In the genomic region with DNA sequence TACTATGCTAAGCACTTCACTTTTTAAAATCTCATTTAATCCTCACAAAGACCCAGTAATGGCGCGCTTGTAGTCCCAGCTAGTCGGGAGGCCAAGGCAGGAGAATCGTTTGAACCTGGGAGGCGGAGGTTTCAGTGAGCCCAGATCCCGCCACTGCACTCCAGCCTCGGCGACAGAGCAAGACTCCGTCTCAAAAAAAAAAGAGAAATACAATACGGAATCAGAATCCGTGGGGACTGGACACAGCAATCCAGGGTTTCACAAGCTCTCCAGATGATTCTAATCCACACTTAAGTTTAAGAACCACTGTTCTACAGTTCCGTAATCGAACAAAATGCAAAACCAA, we compare ENCODE assay signal across 8 cellular contexts. TPM values are rescaled to one million over a fixed set of nuclear protein-coding genes. Genes with fewer than 3 reads are reported as not detected.
DNase-seq lines count a peak whose midpoint lies in the region; ATAC-seq, FAIRE-seq and TF ChIP-seq lines count a peak whose summit lies in the region.

No MANE protein-coding gene starts in this region.

- 65% methylated on average over 13 of the region's 13 CpGs for WGBS in K562 (ENCODE audit: insufficient coverage, low coverage, missing lambda C conversion rate)
- WGBS in upper lobe of left lung, 2 donors: 71 to 78% methylated on average over 13 of the region's 13 CpGs

- TF ChIP-seq EP300 in K562 (IDR thresholded peaks at IDR 0.05; ENCODE audit: low read length): no peak
- TF ChIP-seq EP300 in upper lobe of left lung (IDR thresholded peaks at IDR 0.05): no peak

- H2AFZ ChIP-seq in K562 (ENCODE audit: low read depth, low read length): peak overlapping the region; percentile 100

- no peaks in the 10 kb centered on the region for H3K9me1 ChIP-seq in K562 (ENCODE audit: control insufficient read depth, insufficient read depth, low read length)

- H3K4me3 ChIP-seq in K562 (peak overlapping the region; percentile 71), upper lobe of left lung (peak overlapping the region in 3 of 4 donors; percentile 61 to 88 (median 82))

- H3K4me3 Mint-ChIP-seq in activated naive CD4-positive, alpha-beta T cell treated with anti-CD3 and anti-CD28 coated beads, Interleukin-2, amount 10 ng/mL, durations not matched to agents 7 days and 5 days: peak overlapping the region; percentile 92
- H3K4me3 Mint-ChIP-seq in memory B cell: peak overlapping the region; percentile 92

- TF ChIP-seq POLR2A in K562 (conservative IDR thresholded peaks at IDR 0.05) (no peak), upper lobe of left lung (IDR thresholded peaks at IDR 0.05) (no peak)

- no peaks in the 10 kb centered on the region for H4K20me1 ChIP-seq in K562 (replicated peaks; ENCODE audit: control insufficient read depth, insufficient read depth, low read length)

- TSS peak; percentile 49 for BruUV-seq in K562 (replicated peaks; lab: Mats Ljungman, UMichigan)

- intact Hi-C loops in K562 (cut with micrococcal nuclease): loop anchor here (1.0 to 10.0 kb wide), 3 partner anchors 26 to 160 kb away; partner anchors contain the start of gene ITPR1

- H3K27ac ChIP-seq in K562 (ENCODE audit: extremely low read depth, low read depth, low read length) (peak overlapping the region; percentile 75), upper lobe of left lung (peak overlapping the region; percentile 87 to 92 (median 90))

- ATAC-seq in K562 (no peak), memory B cell (ENCODE audit: low read depth) (no peak), upper lobe of left lung (ENCODE audit: low FRiP score in 2 of 2) (no peak), GM21515 (IDR thresholded peaks at IDR 0.05; ENCODE audit: unreplicated experiment) (no peak), HG03045 (IDR thresholded peaks at IDR 0.05; ENCODE audit: unreplicated experiment) (no peak)

- no peaks in the 10 kb centered on the region for H3K9me3 Mint-ChIP-seq in activated naive CD4-positive, alpha-beta T cell treated with anti-CD3 and anti-CD28 coated beads, Interleukin-2, amount 10 ng/mL, durations not matched to agents 7 days and 5 days
- no peaks in the 10 kb centered on the region for H3K9me3 Mint-ChIP-seq in memory B cell

- peak overlapping the region; percentile 87 for H3K4me2 ChIP-seq in K562 (ENCODE audit: insufficient read depth, low read length)

- H3K36me3 ChIP-seq in K562 (ENCODE audit: control insufficient read depth, insufficient read depth, low read length) (no peaks in the 10 kb centered on the region), upper lobe of left lung (no peaks in the 10 kb centered on the region)

- no peak for TF ChIP-seq CTCF in K562 (IDR thresholded peaks at IDR 0.05 in 2 of 3, conservative IDR thresholded peaks at IDR 0.05 in 1 of 3; ENCODE audit: insufficient read depth in 2 of 3, low read depth in 1 of 3, low read length in 3 of 3)
- no peak for TF ChIP-seq CTCF in upper lobe of left lung (IDR thresholded peaks at IDR 0.05)

- FAIRE-seq in K562 (lab: Jason Lieb, UNC): no peak

- peak overlapping the region; percentile 90 for H3K27ac Mint-ChIP-seq in activated naive CD4-positive, alpha-beta T cell treated with anti-CD3 and anti-CD28 coated beads, Interleukin-2, amount 10 ng/mL, durations not matched to agents 7 days and 5 days
- H3K27ac Mint-ChIP-seq in memory B cell: peak overlapping the region; percentile 95

- CTCF ChIA-PET in activated naive CD4-positive, alpha-beta T cell treated with anti-CD3 and anti-CD28 coated beads, Interleukin-2, amount 10 ng/mL, durations not matched to agents 7 days and 5 days (lab: Charles Lee): interaction anchor here (0.6 to 1.3 kb wide), 2 partner anchors 84 to 116 kb away, joined by 5 to 6 read pairs; no protein-coding TSS in a partner anchor
- CTCF ChIA-PET in K562 (lab: Yijun Ruan, JAX; ENCODE audit: low intra/inter-chr PET ratio): no interaction called here

- no peak for DNase-seq in activated naive CD4-positive, alpha-beta T cell treated with anti-CD3 and anti-CD28 coated beads, Interleukin-2, amount 10 ng/mL, durations not matched to agents 7 days and 5 days
- no peak for DNase-seq in activated naive CD4-positive, alpha-beta T cell treated with Interleukin-2 at 50 U/mL for 16 hours
- DNase-seq in K562 (ENCODE audit: extremely low read depth in 1 of 4, low spot score in 3 of 4) (no peak), memory B cell (ENCODE audit: low spot score in 2 of 2) (no peak), upper lobe of left lung (no peak), SHP77 treated with DMSO at 0.1 percent for 48 hours (lab: John Stamatoyannopoulos, UW) (no peak)

- H3K9me3 ChIP-seq in K562 (replicated peaks; ENCODE audit: control insufficient read depth, insufficient read depth, low read depth, low read length): no peaks in the 10 kb centered on the region
- H3K9me3 ChIP-seq in upper lobe of left lung: no peaks in the 10 kb centered on the region

- peaks cover 2% of the 10 kb centered on the region; the same call in 1 of the 3 replicates for H3K79me2 ChIP-seq in K562 (ENCODE audit: control insufficient read depth, insufficient read depth, low read length)

- peak overlapping the region in 1 of 2 experiments; percentile 76; a peak in 2 of 4 replicates for H3K9ac ChIP-seq in K562 (ENCODE audit: insufficient read depth in 1 of 2, low read depth in 2 of 2, low read length in 2 of 2)

- H3K4me1 ChIP-seq in K562 (replicated peaks in 1 of 2; ENCODE audit: control insufficient read depth in 2 of 2, insufficient read depth in 2 of 2, low read length in 2 of 2): peaks cover 8 to 14% of the 10 kb centered on the region in 2 experiments; a peak in 4 of 5 replicates
- H3K4me1 ChIP-seq in upper lobe of left lung: peaks cover 11 to 14% (median 13%) of the 10 kb centered on the region in 4 donors

- POLR2A ChIA-PET in K562 (lab: Yijun Ruan, JAX): interaction anchor here (0.5 to 4.4 kb wide), 10 partner anchors 9 to 1394 kb away, joined by 3 to 54 read pairs (median 3); partner anchors contain the start of gene ITPR1

- H3K4me1 Mint-ChIP-seq in activated naive CD4-positive, alpha-beta T cell treated with anti-CD3 and anti-CD28 coated beads, Interleukin-2, amount 10 ng/mL, durations not matched to agents 7 days and 5 days: peaks cover 22% of the 10 kb centered on the region
- H3K4me1 Mint-ChIP-seq in memory B cell: peaks cover 10% of the 10 kb centered on the region

- H3K27me3 ChIP-seq in K562 (ENCODE audit: control insufficient read depth in 2 of 2, insufficient read depth in 2 of 2, low read length in 2 of 2) (no peaks in the 10 kb centered on the region), upper lobe of left lung (no peaks in the 10 kb centered on the region)

- in situ Hi-C loops in K562 (cut with MboI): no loop called here

- H3K27me3 Mint-ChIP-seq in activated naive CD4-positive, alpha-beta T cell treated with anti-CD3 and anti-CD28 coated beads, Interleukin-2, amount 10 ng/mL, durations not matched to agents 7 days and 5 days: peaks cover 17% of the 10 kb centered on the region
- H3K27me3 Mint-ChIP-seq in memory B cell: no peaks in the 10 kb centered on the region

- TF ChIP-seq RAD21 in K562 (CRISPR knock-in tag; conservative IDR thresholded peaks at IDR 0.05 in 1 of 2, IDR thresholded peaks at IDR 0.05 in 1 of 2): no peak

- H3K36me3 Mint-ChIP-seq in activated naive CD4-positive, alpha-beta T cell treated with anti-CD3 and anti-CD28 coated beads, Interleukin-2, amount 10 ng/mL, durations not matched to agents 7 days and 5 days: no peaks in the 10 kb centered on the region
- no peaks in the 10 kb centered on the region for H3K36me3 Mint-ChIP-seq in memory B cell

TF ChIP-seq in K562, 482 proteins besides CTCF, POLR2A, EP300 and RAD21 (continues in another document):
- 0 out of 2 replicates have a peak, but pooled peaks have one; percentile 22 for TF ChIP-seq MXI1 (IDR thresholded peaks at IDR 0.05; ENCODE audit: low read depth, low read length)
- no peak for TF ChIP-seq SAFB2 (IDR thresholded peaks at IDR 0.05; ENCODE audit: borderline replicate concordance, low read depth, low read length, severe bottlenecking)

RNA-seq across cellular contexts. Expression of gene SUMF1, which starts 0.4 kb away (rescaled TPM):
- total RNA-seq in K562 (2011; cell fraction: chromatin; rRNA removed; ENCODE audit: low replicate concordance): 20.5 and 21.4 TPM in 2 replicates
- 18.0 and 18.2 TPM in 2 replicates for total RNA-seq in K562 (2011; cell fraction: nucleolus; rRNA removed)
- total RNA-seq in K562 (2011; cell fraction: nucleoplasm; rRNA removed): 15.5 and 18.3 TPM in 2 replicates
- total RNA-seq in K562 (2014; rRNA removed) (6.6 and 8.1 TPM in 2 replicates), K562 (2014; rRNA removed; fragmentation: Illumina TruSeq; extraction: Trizol) (4.2 and 4.6 TPM in 2 replicates), K562 (2015; rRNA removed; fragmentation: Illumina TruSeq; extraction: Trizol) (4.1 and 4.6 TPM in 2 replicates), K562 (2021) (5.6 and 6.0 TPM in 2 replicates), upper lobe of left lung (10 to 100 TPM; 34.5 to 63.0 (median 54.0) TPM)
- polyA plus RNA-seq in K562 (2011; rRNA removed) (3.8 and 6.4 TPM in 2 replicates), K562 (2014; fragmentation: Illumina TruSeq; extraction: Trizol) (2.9 and 3.7 TPM in 2 replicates), K562 (2014; fragmentation: Nextera tagmentation; extraction: Ambion mirVana) (1 to 10 TPM; 1.3 to 1.4 TPM), K562 (2014; rRNA removed) (5.2 and 7.4 TPM in 2 replicates)
- polyA plus RNA-seq in K562 (2011; cell fraction: cytosol; rRNA removed): 5.6 and 16.4 TPM in 2 replicates
- 4.5 and 5.7 TPM in 2 replicates for polyA plus RNA-seq in K562 (2011; cell fraction: nucleus; rRNA removed)
- 3.5 and 4.1 TPM in 2 replicates for polyA plus RNA-seq in K562 (2012)
- 10.9 and 15.6 TPM in 2 replicates for polyA minus RNA-seq in K562 (2011; rRNA and poly(A)+ RNA removed)
- polyA minus RNA-seq in K562 (2011; cell fraction: cytosol; rRNA and poly(A)+ RNA removed): 4.8 and 5.0 TPM in 2 replicates
- 22.3 and 23.8 TPM in 2 replicates for polyA minus RNA-seq in K562 (2011; cell fraction: nucleus; rRNA and poly(A)+ RNA removed)

RNA-seq across cellular contexts. Expression of gene ITPR1, which starts 25.7 kb away (rescaled TPM):
- 159 and 255 TPM in 2 replicates for total RNA-seq in K562 (2011; cell fraction: chromatin; rRNA removed; ENCODE audit: low replicate concordance)
- total RNA-seq in K562 (2011; cell fraction: nucleolus; rRNA removed): 75.7 and 94.0 TPM in 2 replicates
- 134 and 202 TPM in 2 replicates for total RNA-seq in K562 (2011; cell fraction: nucleoplasm; rRNA removed)
- total RNA-seq in K562 (2014; rRNA removed) (22.4 and 22.9 TPM in 2 replicates), K562 (2014; rRNA removed; fragmentation: Illumina TruSeq; extraction: Trizol) (40.0 and 43.3 TPM in 2 replicates), K562 (2015; rRNA removed; fragmentation: Illumina TruSeq; extraction: Trizol) (31.1 and 32.3 TPM in 2 replicates), K562 (2021) (32.0 and 35.2 TPM in 2 replicates), upper lobe of left lung (100 to 1,000 TPM in 1 of 6 donors, 10 to 100 TPM in 5; 55.5 to 136 (median 66.2) TPM)
- polyA plus RNA-seq in K562 (2011; rRNA removed) (20.6 and 27.4 TPM in 2 replicates), K562 (2014; fragmentation: Illumina TruSeq; extraction: Trizol) (23.7 and 24.8 TPM in 2 replicates), K562 (2014; fragmentation: Nextera tagmentation; extraction: Ambion mirVana) (10 to 100 TPM; 26.2 to 33.9 TPM), K562 (2014; rRNA removed) (17.7 and 23.5 TPM in 2 replicates)
- 5.8 and 10.0 TPM in 2 replicates for polyA plus RNA-seq in K562 (2011; cell fraction: cytosol; rRNA removed)
- polyA plus RNA-seq in K562 (2011; cell fraction: nucleus; rRNA removed): 33.1 and 38.3 TPM in 2 replicates
- polyA plus RNA-seq in K562 (2012): 25.5 and 30.9 TPM in 2 replicates
- 91.6 and 111 TPM in 2 replicates for polyA minus RNA-seq in K562 (2011; rRNA and poly(A)+ RNA removed)
- 22.8 and 25.6 TPM in 2 replicates for polyA minus RNA-seq in K562 (2011; cell fraction: cytosol; rRNA and poly(A)+ RNA removed)
- polyA minus RNA-seq in K562 (2011; cell fraction: nucleus; rRNA and poly(A)+ RNA removed): 77.7 and 104 TPM in 2 replicates
